Comparison of ENCODE assay signal across 1 cellular context in genomic region chr9:131678499-131679111, GRCh38.
TF ChIP-seq lines count a peak whose summit lies in the region.

No MANE protein-coding gene starts in this region.

TF ChIP-seq in K562, 482 proteins besides CTCF, POLR2A, EP300 and RAD21 (continued from another document):
- 0 out of 2 replicates have a peak, but pooled peaks have one; percentile 34 for TF ChIP-seq ZNF740 (CRISPR knock-in tag; IDR thresholded peaks at IDR 0.05)
- TF ChIP-seq ZNF740 (tag; IDR thresholded peaks at IDR 0.05): no peak
- TF ChIP-seq PHF8 (IDR thresholded peaks at IDR 0.05; ENCODE audit: borderline replicate concordance, low read length): no peak
- TF ChIP-seq ATF3 (IDR thresholded peaks at IDR 0.05): peak; percentile 81
- no peak for TF ChIP-seq ATF3 (CRISPR knock-in tag; conservative IDR thresholded peaks at IDR 0.05)
- 0 out of 2 replicates have a peak, but pooled peaks have one; percentile 25 for TF ChIP-seq CTBP1 (IDR thresholded peaks at IDR 0.05; ENCODE audit: borderline replicate concordance)
- peak; percentile 98 for TF ChIP-seq FOSL1 (tag; conservative IDR thresholded peaks at IDR 0.05)
- peak; percentile 46; the same call in 1 of the 2 replicates for TF ChIP-seq L3MBTL2 (IDR thresholded peaks at IDR 0.05)
- TF ChIP-seq VEZF1 (CRISPR knock-in tag; IDR thresholded peaks at IDR 0.05): peak; percentile 42
- TF ChIP-seq FOXJ2 (tag; IDR thresholded peaks at IDR 0.05): no peak
- TF ChIP-seq ATF7 (IDR thresholded peaks at IDR 0.05): 0 out of 2 replicates have a peak, but pooled peaks have one; percentile 15
- TF ChIP-seq ZNF282 (CRISPR knock-in tag; IDR thresholded peaks at IDR 0.05): no peak
- TF ChIP-seq SMARCE1 (IDR thresholded peaks at IDR 0.05): peak; percentile 71; the same call in 1 of the 2 replicates
- no peak for TF ChIP-seq MTA2 (IDR thresholded peaks at IDR 0.05; ENCODE audit: low read depth)
- peak; percentile 66; the same call in 1 of the 2 replicates for TF ChIP-seq HMBOX1 (IDR thresholded peaks at IDR 0.05)
